Comparison of ENCODE assay signal across 11 cellular contexts in the genomic region with DNA sequence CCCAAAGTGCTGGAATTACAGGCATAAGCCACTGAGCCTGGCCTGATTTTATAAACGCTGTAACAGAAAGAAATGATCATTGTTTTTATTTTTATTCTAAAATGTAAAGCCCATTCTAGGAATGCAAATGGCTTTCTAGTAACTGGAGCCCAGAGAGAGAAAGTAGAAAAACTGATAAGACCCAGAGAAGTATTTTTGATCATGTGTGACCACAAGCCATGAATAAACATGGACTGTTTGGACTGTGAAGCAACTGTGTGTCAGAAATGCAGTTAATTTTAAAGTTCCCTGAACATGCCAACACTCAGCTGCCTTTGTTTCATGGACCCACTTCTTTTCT. TPM values are rescaled to one million over a fixed set of nuclear protein-coding genes. Genes with fewer than 3 reads are reported as not detected.
DNase-seq lines count a peak whose midpoint lies in the region; ATAC-seq, FAIRE-seq and TF ChIP-seq lines count a peak whose summit lies in the region.
"Had no signal": no experiment of that assay in that cellular context is flagged by ENCODE, and none has a peak within 500 bp of the region (broad histone marks: within the 10 kb centered on the region; RNA-seq: fewer than 3 reads in every experiment).

No MANE protein-coding gene starts in this region.

- H3K27ac ChIP-seq in A673 (ENCODE audit: low read depth, low read length, poor library complexity, severe bottlenecking), result peak overlapping the region; percentile 8
- peak overlapping the region in 54 of 59 donors; percentile 4 to 90 (median 60) for H3K27ac ChIP-seq in dorsolateral prefrontal cortex
- H3K27ac ChIP-seq in psoas muscle, result peak overlapping the region; percentile 62

- H3K27ac Mint-ChIP-seq in Calu3 (ENCODE audit: unreplicated experiment), result no peak overlapping the region

- 24 to 35% (median 26%) methylated on average over 1 of the region's 1 CpG for WGBS in psoas muscle, 3 donors

- H3K4me1 ChIP-seq in A673 (ENCODE audit: insufficient read depth, low read length, poor library complexity, severe bottlenecking) (peaks cover 18% of the 10 kb centered on the region), psoas muscle (peaks cover 45% of the 10 kb centered on the region)

- intact Hi-C loops in A673 (cut with micrococcal nuclease; ENCODE audit: unreplicated experiment), result no loop called here
- intact Hi-C loops in dorsolateral prefrontal cortex (cut with DNase I), result no loop called here
- intact Hi-C loops in psoas muscle (cut with DNase I), result no loop called here
- intact Hi-C loops in Calu3 (cut with micrococcal nuclease; ENCODE audit: unreplicated experiment), result no loop called here

- FAIRE-seq in D721Med (lab: Jason Lieb, UNC), result no peak
- FAIRE-seq: keratinocyte had no signal

- CTCF ChIA-PET in A673 (lab: Charles Lee) (no interaction called here), Calu3 (lab: Charles Lee) (interaction anchor here (0.6 to 0.7 kb wide), 2 partner anchors 140 to 488 kb away, joined by 4 to 5 read pairs; a partner anchor contains a TSS)

- no peak for ATAC-seq in psoas muscle
- ATAC-seq in HG02938 (IDR thresholded peaks at IDR 0.05; ENCODE audit: unreplicated experiment), result no peak

- BruUV-seq in A673 (replicated peaks; lab: Mats Ljungman, UMichigan), result no TSS peak
- no TSS peak for BruUV-seq in Calu3 (replicated peaks; lab: Mats Ljungman, UMichigan)

- H3K27me3 Mint-ChIP-seq in Calu3 (ENCODE audit: unreplicated experiment), result no peaks in the 10 kb centered on the region
- H3K27me3 Mint-ChIP-seq: naive B cell had no signal

- H3K36me3 ChIP-seq in A673 (ENCODE audit: insufficient read depth, low read length, poor library complexity, severe bottlenecking) (no peaks in the 10 kb centered on the region), psoas muscle (ENCODE audit: insufficient read depth in 1 of 2, low read depth in 1 of 2) (no peaks in the 10 kb centered on the region)

- peaks cover 15% of the 10 kb centered on the region for H3K4me1 Mint-ChIP-seq in Calu3 (ENCODE audit: low read depth, unreplicated experiment)

- TF ChIP-seq CTCF in A673 (conservative IDR thresholded peaks at IDR 0.05; ENCODE audit: low read depth, low read length) (no peak), dorsolateral prefrontal cortex (IDR thresholded peaks at IDR 0.05 in 54 of 56, conservative IDR thresholded peaks at IDR 0.05 in 2 of 56; ENCODE audit: low read depth in 1 of 56, partially characterized antibody in 56 of 56) (no peak), psoas muscle (IDR thresholded peaks at IDR 0.05) (no peak), D721Med (IDR thresholded peaks at IDR 0.05; ENCODE audit: insufficient read depth, missing control alignments) (no peak), Calu3 (IDR thresholded peaks at IDR 0.05; ENCODE audit: unreplicated experiment) (no peak)

- no peaks in the 10 kb centered on the region for H3K36me3 Mint-ChIP-seq in Calu3 (ENCODE audit: insufficient read depth, unreplicated experiment)
- H3K36me3 Mint-ChIP-seq: naive B cell had no signal

- no peaks in the 10 kb centered on the region for H3K27me3 ChIP-seq in A673 (replicated peaks; ENCODE audit: insufficient read depth, low read depth, low read length, poor library complexity)
- H3K27me3 ChIP-seq in dorsolateral prefrontal cortex, result no peaks in the 10 kb centered on the region
- H3K27me3 ChIP-seq in psoas muscle (ENCODE audit: insufficient read depth in 3 of 3, low read length in 2 of 3), result no peaks in the 10 kb centered on the region

- no peak overlapping the region for H3K4me3 ChIP-seq in A673 (ENCODE audit: low read depth, low read length, poor library complexity, severe bottlenecking)
- no peak overlapping the region for H3K4me3 ChIP-seq in dorsolateral prefrontal cortex
- no peak overlapping the region for H3K4me3 ChIP-seq in psoas muscle

- DNase-seq in A673 (ENCODE audit: low spot score) (no peak), NCI-H526 treated with DMSO at 0.1 percent for 48 hours (lab: John Stamatoyannopoulos, UW) (peak; percentile 65), dorsolateral prefrontal cortex (no peak), psoas muscle (no peak), D721Med (ENCODE audit: insufficient read length, low spot score) (no peak), Calu3 (no peak), cerebellar nuclear complex (lab: John Stamatoyannopoulos, UW) (no peak)
- DNase-seq: central memory CD4-positive, alpha-beta T cell; naive B cell had no signal

- no peak overlapping the region for H3K4me3 Mint-ChIP-seq in Calu3 (ENCODE audit: low read depth, unreplicated experiment)
- H3K4me3 Mint-ChIP-seq: naive B cell had no signal

- H3K9me3 Mint-ChIP-seq in Calu3 (ENCODE audit: low read depth, unreplicated experiment), result no peaks in the 10 kb centered on the region
- H3K9me3 Mint-ChIP-seq: naive B cell had no signal

- H3K9me3 ChIP-seq in A673 (ENCODE audit: low read depth, low read length, poor library complexity, severe bottlenecking) (no peaks in the 10 kb centered on the region), psoas muscle (no peaks in the 10 kb centered on the region)

- POLR2A ChIA-PET in A673 (lab: Charles Lee; ENCODE audit: low non-redundant PET), result no interaction called here

RNA-seq across cellular contexts. Expression of a gene that starts 39.7 kb away (rescaled TPM):
- 44.1 and 52.3 TPM in 2 replicates for total RNA-seq in A673 (2021)
- 10 to 100 TPM; 22.5 to 39.4 (median 29.6) TPM for total RNA-seq in dorsolateral prefrontal cortex
- total RNA-seq in psoas muscle, result 10 to 100 TPM; 40.3 to 52.3 (median 45.3) TPM
- polyA plus RNA-seq in psoas muscle, result 10 to 100 TPM; 36.9 to 52.7 (median 43.3) TPM
- 23.5 and 24.1 TPM in 2 replicates for total RNA-seq in Calu3 (2022)

Comparison
In these comparisons a context has a peak if more than half of its experiments do, and no peak if none do; other contexts are left out.
1. H3K27ac ChIP-seq: peak in every context shown above with its lines; median percentile 62 in psoas muscle; 60 in dorsolateral prefrontal cortex; 8 in A673.